In genomic region chr2:171598713-171599319, GRCh38 we compare ENCODE assay signal across 8 cellular contexts.
DNase-seq lines count a peak whose midpoint lies in the region; ATAC-seq and TF ChIP-seq lines count a peak whose summit lies in the region.

No MANE protein-coding gene starts in this region.

- peaks cover 10% of the 10 kb centered on the region for H3K27me3 ChIP-seq in neural progenitor cell

- CTCF ChIA-PET in activated CD8-positive, alpha-beta T cell treated with anti-CD3 and anti-CD28 coated beads, Interleukin-2, amount 10 ng/mL, durations not matched to agents 7 days and 5 days (lab: Charles Lee): interaction anchor here (0.7 to 2.4 kb wide), 20 partner anchors 9 to 866 kb away, joined by 3 to 12 read pairs (median 4); partner anchors contain the start of gene DYNC1I2

- H3K9me3 ChIP-seq in neural progenitor cell (ENCODE audit: low read depth): no peaks in the 10 kb centered on the region

- no peak overlapping the region for H3K9ac ChIP-seq in neural progenitor cell

- H3K36me3 ChIP-seq in neural progenitor cell: no peaks in the 10 kb centered on the region

- H3K27me3 Mint-ChIP-seq in activated CD8-positive, alpha-beta T cell treated with anti-CD3 and anti-CD28 coated beads, Interleukin-2, amount 10 ng/mL, durations not matched to agents 7 days and 5 days (ENCODE audit: low read depth): peaks cover 11% of the 10 kb centered on the region
- peaks cover 3% of the 10 kb centered on the region for H3K27me3 Mint-ChIP-seq in neural progenitor cell (ENCODE audit: insufficient read depth, low read depth)

- no peaks in the 10 kb centered on the region for H3K36me3 Mint-ChIP-seq in activated CD8-positive, alpha-beta T cell treated with anti-CD3 and anti-CD28 coated beads, Interleukin-2, amount 10 ng/mL, durations not matched to agents 7 days and 5 days (ENCODE audit: low read depth)
- no peaks in the 10 kb centered on the region for H3K36me3 Mint-ChIP-seq in neural progenitor cell

- no peak overlapping the region for H3K4me2 ChIP-seq in neural progenitor cell

- H3K4me3 ChIP-seq in fibroblast of pulmonary artery (replicated peaks; ENCODE audit: low read depth, low read length) (no peak overlapping the region), neural progenitor cell (no peak overlapping the region)

- H3K4me3 Mint-ChIP-seq in activated CD8-positive, alpha-beta T cell treated with anti-CD3 and anti-CD28 coated beads, Interleukin-2, amount 10 ng/mL, durations not matched to agents 7 days and 5 days: no peak overlapping the region
- no peak overlapping the region for H3K4me3 Mint-ChIP-seq in neural progenitor cell

- no peak overlapping the region for H3K27ac ChIP-seq in neural progenitor cell

- POLR2A ChIA-PET in activated CD8-positive, alpha-beta T cell treated with anti-CD3 and anti-CD28 coated beads, Interleukin-2, amount 10 ng/mL, durations not matched to agents 7 days and 5 days (lab: Charles Lee): no interaction called here

- ATAC-seq in GM19455 (IDR thresholded peaks at IDR 0.05; ENCODE audit: unreplicated experiment) (peak; percentile 95), HG03565 (IDR thresholded peaks at IDR 0.05; ENCODE audit: unreplicated experiment) (peak; percentile 91)
- peak; percentile 100 for ATAC-seq in activated CD8-positive, alpha-beta T cell treated with anti-CD3 and anti-CD28 coated beads, Interleukin-2, amount 10 ng/mL, durations not matched to agents 7 days and 5 days

- no peaks in the 10 kb centered on the region for H3F3A ChIP-seq in neural progenitor cell (ENCODE audit: low read depth)

- peak overlapping the region; percentile 43 for H2AFZ ChIP-seq in neural progenitor cell (replicated peaks)

- H3K9me3 Mint-ChIP-seq in activated CD8-positive, alpha-beta T cell treated with anti-CD3 and anti-CD28 coated beads, Interleukin-2, amount 10 ng/mL, durations not matched to agents 7 days and 5 days (ENCODE audit: insufficient read depth): no peaks in the 10 kb centered on the region
- H3K9me3 Mint-ChIP-seq in neural progenitor cell: peaks cover 3% of the 10 kb centered on the region

- no peak overlapping the region for H3K27ac Mint-ChIP-seq in activated CD8-positive, alpha-beta T cell treated with anti-CD3 and anti-CD28 coated beads, Interleukin-2, amount 10 ng/mL, durations not matched to agents 7 days and 5 days
- H3K27ac Mint-ChIP-seq in neural progenitor cell: no peak overlapping the region

- H3K4me1 ChIP-seq in neural progenitor cell: peaks cover 4% of the 10 kb centered on the region

- TF ChIP-seq CTCF in fibroblast of pulmonary artery (IDR thresholded peaks at IDR 0.05; ENCODE audit: low read length, missing control alignments) (peak; percentile 89), neural progenitor cell (IDR thresholded peaks at IDR 0.05) (peak; percentile 85)

- no peaks in the 10 kb centered on the region for H4K20me1 ChIP-seq in neural progenitor cell (ENCODE audit: low read depth)

- DNase-seq in DMS153 treated with DMSO at 0.1 percent for 48 hours (lab: John Stamatoyannopoulos, UW; ENCODE audit: unreplicated experiment) (peak; percentile 37), NCI-H82 treated with DMSO at 0.1 percent for 48 hours (lab: John Stamatoyannopoulos, UW; ENCODE audit: unreplicated experiment) (peak; percentile 73), fibroblast of pulmonary artery (ENCODE audit: low read depth) (peak; percentile 81), neural progenitor cell (ENCODE audit: low spot score) (peak; percentile 87), cerebellar nuclear complex (lab: John Stamatoyannopoulos, UW) (no peak)
- DNase-seq in activated CD8-positive, alpha-beta T cell treated with anti-CD3 and anti-CD28 coated beads, Interleukin-2, amount 10 ng/mL, durations not matched to agents 7 days and 5 days: peak; percentile 68

- no peaks in the 10 kb centered on the region for H3K79me2 ChIP-seq in neural progenitor cell (ENCODE audit: low read depth)

- H3K4me1 Mint-ChIP-seq in activated CD8-positive, alpha-beta T cell treated with anti-CD3 and anti-CD28 coated beads, Interleukin-2, amount 10 ng/mL, durations not matched to agents 7 days and 5 days (ENCODE audit: low read depth): no peaks in the 10 kb centered on the region
- peaks cover 4% of the 10 kb centered on the region for H3K4me1 Mint-ChIP-seq in neural progenitor cell

Comparison
In these comparisons a context has a peak if more than half of its experiments do, and no peak if none do; other contexts are left out.
1. DNase-seq: peak in DMS153 treated with DMSO at 0.1 percent for 48 hours (single experiment), NCI-H82 treated with DMSO at 0.1 percent for 48 hours (single experiment), activated CD8-positive, alpha-beta T cell treated with anti-CD3 and anti-CD28 coated beads, Interleukin-2, amount 10 ng/mL, durations not matched to agents 7 days and 5 days (single experiment), fibroblast of pulmonary artery (single experiment) and neural progenitor cell (single experiment); none in cerebellar nuclear complex (0 of 2).
2. Peak in every context shown above with its lines, with median percentiles within 50 percentile points of each other: ATAC-seq.